Comparison of ENCODE assay signal across 17 cellular contexts in the genomic region with DNA sequence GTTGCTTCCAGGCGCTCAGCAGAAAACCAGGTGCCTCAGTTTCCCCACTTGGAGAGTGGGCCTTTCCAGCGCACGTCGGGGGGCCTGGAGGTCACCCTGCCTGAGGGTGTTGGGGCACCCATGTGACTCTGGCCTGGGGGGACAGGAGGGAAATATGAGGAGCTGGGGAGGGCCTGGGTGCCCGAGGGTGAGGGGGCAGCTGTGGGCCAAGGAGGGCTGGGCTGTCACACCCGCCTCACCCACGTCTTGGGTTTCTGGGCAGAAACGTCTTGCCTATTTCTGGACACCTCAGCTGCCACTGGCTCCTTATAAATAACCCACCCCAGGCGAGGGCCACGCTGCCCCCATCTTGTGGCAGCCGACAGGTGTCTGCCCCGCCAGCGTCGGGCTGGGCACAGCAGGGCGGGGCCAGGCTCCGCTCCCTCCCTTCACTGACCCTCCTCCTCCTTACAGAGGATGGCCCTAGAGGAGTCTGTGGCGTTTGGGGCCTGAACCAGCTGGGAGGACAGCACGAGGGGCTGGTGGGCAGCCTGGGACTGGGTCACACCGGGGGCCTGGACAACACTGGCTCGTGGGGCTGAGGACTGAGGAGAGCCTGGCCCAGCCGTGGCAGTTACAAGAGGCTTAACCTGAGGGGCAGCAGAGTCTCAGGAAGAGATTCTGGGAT. TPM values are rescaled to one million over a fixed set of nuclear protein-coding genes. Genes with fewer than 3 reads are reported as not detected.
A peak's percentile ranks its signal among the peaks of the same experiment; 100 is the strongest.
DNase-seq lines count a peak whose midpoint lies in the region; ATAC-seq and TF ChIP-seq lines count a peak whose summit lies in the region.
"Had no signal": no experiment of that assay in that cellular context is flagged by ENCODE, and none has a peak within 500 bp of the region (broad histone marks: within the 10 kb centered on the region; RNA-seq: fewer than 3 reads in every experiment).

No MANE protein-coding gene starts in this region.

- H3K36me3 ChIP-seq in mesenchymal stem cell (ENCODE audit: control insufficient read depth in 1 of 2, insufficient read depth in 2 of 2, low read depth in 1 of 2, low read length in 2 of 2) = no peaks in the 10 kb centered on the region
- H3K36me3 ChIP-seq in vagina = no peaks in the 10 kb centered on the region
- H3K36me3 ChIP-seq: upper lobe of right lung had no signal

- H3K4me1 Mint-ChIP-seq in WTC11 = no peaks in the 10 kb centered on the region

- no peak overlapping the region for H4K91ac ChIP-seq in mesenchymal stem cell (ENCODE audit: low read length)

- intact Hi-C loops in Right ventricle myocardium inferior (cut with DNase I) = no loop called here
- intact Hi-C loops in Right ventricle myocardium superior (cut with DNase I) = no loop called here
- intact Hi-C loops in vagina (cut with DNase I) = no loop called here

- no peak overlapping the region for H3K27ac Mint-ChIP-seq in WTC11
- H3K27ac Mint-ChIP-seq: activated naive CD4-positive, alpha-beta T cell treated with anti-CD3 and anti-CD28 coated beads, Interleukin-2, amount 50 U/mL, for 24 hours had no signal

- peak overlapping the region; percentile 75 for H3K9ac ChIP-seq in mesenchymal stem cell (ENCODE audit: low read length)

- TF ChIP-seq POLR2A in vagina (IDR thresholded peaks at IDR 0.05) = no peak

- H3K4ac ChIP-seq in mesenchymal stem cell (ENCODE audit: low read depth in 1 of 2, low read length in 2 of 2) = no peak overlapping the region

- no peaks in the 10 kb centered on the region; the same call in 1 of the 2 replicates for H3K27me3 Mint-ChIP-seq in WTC11 (ENCODE audit: low read depth)
- H3K27me3 Mint-ChIP-seq: activated naive CD4-positive, alpha-beta T cell treated with anti-CD3 and anti-CD28 coated beads, Interleukin-2, amount 50 U/mL, for 24 hours had no signal

- H3K27me3 ChIP-seq in mesenchymal stem cell (ENCODE audit: control insufficient read depth in 1 of 2, insufficient read depth in 1 of 2, low read length in 2 of 2) (peaks cover 5 to 47% of the 10 kb centered on the region in 2 experiments), vagina (no peaks in the 10 kb centered on the region)
- H3K27me3 ChIP-seq: upper lobe of right lung had no signal

- CTCF ChIA-PET in WTC11 (lab: Charles Lee) = interaction anchor here (0.6 to 2.6 kb wide), 15 partner anchors 14 to 268 kb away, joined by 3 to 27 read pairs (median 4); no protein-coding TSS in a partner anchor

- 78% methylated on average over 20 of the region's 21 CpGs for WGBS in mesenchymal stem cell

- no peaks in the 10 kb centered on the region for H3K9me3 ChIP-seq in mesenchymal stem cell (ENCODE audit: control insufficient read depth, low read length)
- no peaks in the 10 kb centered on the region for H3K9me3 ChIP-seq in vagina
- H3K9me3 ChIP-seq: upper lobe of right lung had no signal

- no peak overlapping the region for H3K14ac ChIP-seq in mesenchymal stem cell (ENCODE audit: low read length in 2 of 2)

- no peaks in the 10 kb centered on the region for H3K9me3 Mint-ChIP-seq in WTC11
- H3K9me3 Mint-ChIP-seq: activated naive CD4-positive, alpha-beta T cell treated with anti-CD3 and anti-CD28 coated beads, Interleukin-2, amount 50 U/mL, for 24 hours had no signal

- no peak overlapping the region for H2AFZ ChIP-seq in mesenchymal stem cell (ENCODE audit: low read depth, low read length)

- no peak overlapping the region for H2AK5ac ChIP-seq in mesenchymal stem cell (ENCODE audit: low read length, severe bottlenecking)

- no peak overlapping the region for H2BK12ac ChIP-seq in mesenchymal stem cell (ENCODE audit: low read length in 2 of 2)

- no peak overlapping the region for H3K23ac ChIP-seq in mesenchymal stem cell (ENCODE audit: low read length in 2 of 2)

- H3K4me1 ChIP-seq in mesenchymal stem cell (ENCODE audit: control insufficient read depth, insufficient read depth, low read depth, low read length) (peaks cover 6% of the 10 kb centered on the region), vagina (peaks cover 59% of the 10 kb centered on the region)
- H3K4me1 ChIP-seq: upper lobe of right lung had no signal

- H3K27ac ChIP-seq in mesenchymal stem cell (ENCODE audit: low read length, poor library complexity, severe bottlenecking) (no peak overlapping the region), vagina (peak overlapping the region; percentile 53)
- H3K27ac ChIP-seq: upper lobe of right lung had no signal

- no peak overlapping the region for H2BK15ac ChIP-seq in mesenchymal stem cell (ENCODE audit: low read depth, poor library complexity, severe bottlenecking)

- ATAC-seq in Right ventricle myocardium inferior (no peak), Right ventricle myocardium superior (ENCODE audit: poor library complexity) (no peak), WTC11 (peak; percentile 14; the same call in 1 of the 2 replicates)
- ATAC-seq: upper lobe of right lung had no signal

- H2BK120ac ChIP-seq in mesenchymal stem cell (ENCODE audit: low read depth, low read length) = no peak overlapping the region

- POLR2A ChIA-PET in WTC11 (lab: Charles Lee) = no interaction called here

- TF ChIP-seq CTCF in WTC11 (IDR thresholded peaks at IDR 0.05) (no peak), vagina (IDR thresholded peaks at IDR 0.05) (no peak)

- H3K36me3 Mint-ChIP-seq in WTC11 = no peaks in the 10 kb centered on the region
- H3K36me3 Mint-ChIP-seq: activated naive CD4-positive, alpha-beta T cell treated with anti-CD3 and anti-CD28 coated beads, Interleukin-2, amount 50 U/mL, for 24 hours had no signal

- H3K4me3 ChIP-seq in mesenchymal stem cell (ENCODE audit: insufficient read depth in 1 of 2, low read depth in 1 of 2, low read length in 2 of 2) (no peak overlapping the region), vagina (no peak overlapping the region)
- H3K4me3 ChIP-seq: lung, upper lobe of right lung had no signal

- no peak overlapping the region for H2BK5ac ChIP-seq in mesenchymal stem cell (ENCODE audit: low read depth, low read length, poor library complexity, severe bottlenecking)

- no peak overlapping the region for H3K18ac ChIP-seq in mesenchymal stem cell (ENCODE audit: low read depth in 1 of 2, low read length in 2 of 2)

- DNase-seq in Right ventricle myocardium inferior (ENCODE audit: missing footprints) (peak; percentile 52), Right ventricle myocardium superior (no peak), WTC11 (ENCODE audit: low spot score) (no peak), mesenchymal stem cell (no peak), vagina (ENCODE audit: extremely low spot score in 2 of 2) (no peak), NCI-H146 treated with DMSO at 0.1 percent for 48 hours (lab: John Stamatoyannopoulos, UW; ENCODE audit: unreplicated experiment) (no peak), NCI-H510A treated with DMSO at 0.1 percent for 48 hours (lab: John Stamatoyannopoulos, UW) (no peak)
- no peak for DNase-seq in effector CD4-positive, alpha-beta T cell
- DNase-seq: cerebellar nuclear complex; GOT3; NCI-H446 treated with DMSO at 0.1 percent for 48 hours; stimulated activated CD4-positive, alpha-beta T cell treated with anti-CD3 and anti-CD28 coated beads, Interleukin-15, amount 100 ng/mL, for 24 hours; upper lobe of right lung had no signal

- no peak overlapping the region for H3K4me3 Mint-ChIP-seq in WTC11
- H3K4me3 Mint-ChIP-seq: activated naive CD4-positive, alpha-beta T cell treated with anti-CD3 and anti-CD28 coated beads, Interleukin-2, amount 50 U/mL, for 24 hours had no signal

- H3K79me1 ChIP-seq in mesenchymal stem cell (replicated peaks; ENCODE audit: low read length, poor library complexity, severe bottlenecking) = no peaks in the 10 kb centered on the region

- no peak overlapping the region for H4K8ac ChIP-seq in mesenchymal stem cell (ENCODE audit: low read length)

- no peak overlapping the region for H3K4me2 ChIP-seq in mesenchymal stem cell (ENCODE audit: low read length, poor library complexity, severe bottlenecking)

TF ChIP-seq in WTC11, 78 proteins besides CTCF, POLR2A, EP300 and RAD21 (continues in another document):
- TF ChIP-seq FOXP1 (CRISPR knock-in tag; IDR thresholded peaks at IDR 0.05; ENCODE audit: borderline replicate concordance) (no peak), ZNF671 (CRISPR knock-in tag; IDR thresholded peaks at IDR 0.05) (no peak), NR1H2 (CRISPR knock-in tag; IDR thresholded peaks at IDR 0.05) (no peak), JUN (CRISPR knock-in tag; IDR thresholded peaks at IDR 0.05) (no peak), MYBL2 (CRISPR knock-in tag; IDR thresholded peaks at IDR 0.05) (no peak), SOX15 (CRISPR knock-in tag; IDR thresholded peaks at IDR 0.05) (no peak)
- TF ChIP-seq, protein P1, sequence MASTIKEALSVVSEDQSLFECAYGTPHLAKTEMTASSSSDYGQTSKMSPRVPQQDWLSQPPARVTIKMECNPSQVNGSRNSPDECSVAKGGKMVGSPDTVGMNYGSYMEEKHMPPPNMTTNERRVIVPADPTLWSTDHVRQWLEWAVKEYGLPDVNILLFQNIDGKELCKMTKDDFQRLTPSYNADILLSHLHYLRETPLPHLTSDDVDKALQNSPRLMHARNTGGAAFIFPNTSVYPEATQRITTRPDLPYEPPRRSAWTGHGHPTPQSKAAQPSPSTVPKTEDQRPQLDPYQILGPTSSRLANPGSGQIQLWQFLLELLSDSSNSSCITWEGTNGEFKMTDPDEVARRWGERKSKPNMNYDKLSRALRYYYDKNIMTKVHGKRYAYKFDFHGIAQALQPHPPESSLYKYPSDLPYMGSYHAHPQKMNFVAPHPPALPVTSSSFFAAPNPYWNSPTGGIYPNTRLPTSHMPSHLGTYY (CRISPR knock-in tag; IDR thresholded peaks at IDR 0.05) = no peak
- TF ChIP-seq, protein P2, sequence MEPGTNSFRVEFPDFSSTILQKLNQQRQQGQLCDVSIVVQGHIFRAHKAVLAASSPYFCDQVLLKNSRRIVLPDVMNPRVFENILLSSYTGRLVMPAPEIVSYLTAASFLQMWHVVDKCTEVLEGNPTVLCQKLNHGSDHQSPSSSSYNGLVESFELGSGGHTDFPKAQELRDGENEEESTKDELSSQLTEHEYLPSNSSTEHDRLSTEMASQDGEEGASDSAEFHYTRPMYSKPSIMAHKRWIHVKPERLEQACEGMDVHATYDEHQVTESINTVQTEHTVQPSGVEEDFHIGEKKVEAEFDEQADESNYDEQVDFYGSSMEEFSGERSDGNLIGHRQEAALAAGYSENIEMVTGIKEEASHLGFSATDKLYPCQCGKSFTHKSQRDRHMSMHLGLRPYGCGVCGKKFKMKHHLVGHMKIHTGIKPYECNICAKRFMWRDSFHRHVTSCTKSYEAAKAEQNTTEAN (CRISPR knock-in tag; IDR thresholded peaks at IDR 0.05) = no peak

RNA-seq across cellular contexts. Expression of a gene that starts 1.5 kb away (rescaled TPM):
- total RNA-seq in Right ventricle myocardium inferior = 36.3 TPM
- total RNA-seq in Right ventricle myocardium superior = 35.7 TPM
- total RNA-seq in WTC11 (2021) = not detected in 3 replicates
- polyA plus RNA-seq in mesenchymal stem cell (2013, experiment 1 of 2) = not detected
- not detected for polyA plus RNA-seq in mesenchymal stem cell (2013, experiment 2 of 2)
- total RNA-seq in vagina = 20.4 TPM
- total RNA-seq: RPMI7951 had no signal

RNA-seq across cellular contexts. Expression of a gene that starts 26.1 kb away (rescaled TPM):
- 107 TPM for total RNA-seq in Right ventricle myocardium inferior
- 99.3 TPM for total RNA-seq in Right ventricle myocardium superior
- total RNA-seq in WTC11 (2021) = 59.4 to 73.0 TPM (median 61.0 TPM) in 3 replicates
- polyA plus RNA-seq in mesenchymal stem cell (2013, experiment 1 of 2) = 100 TPM
- polyA plus RNA-seq in mesenchymal stem cell (2013, experiment 2 of 2) = 102 TPM
- total RNA-seq in vagina = 148 TPM

RNA-seq across cellular contexts. Expression of a gene that starts 29.3 kb away (rescaled TPM):
- total RNA-seq in Right ventricle myocardium inferior (5.0 TPM), Right ventricle myocardium superior (5.8 TPM), WTC11 (2021) (not detected in 3 replicates), vagina (not detected)
- polyA plus RNA-seq in mesenchymal stem cell (2013, experiment 1 of 2) = not detected
- not detected for polyA plus RNA-seq in mesenchymal stem cell (2013, experiment 2 of 2)
- total RNA-seq: lung, omental fat pad, RPMI7951, upper lobe of right lung had no signal

Comparison
In these comparisons a context has a peak if more than half of its experiments do, and no peak if none do; other contexts are left out.
1. RNA of a gene that starts 1.5 kb away (total RNA-seq): 36.3 TPM in Right ventricle myocardium inferior (single experiment), 35.7 TPM in Right ventricle myocardium superior (single experiment) and 20.4 TPM in vagina (single experiment); not detected in WTC11; every median in the first group is over 10 times any median in the second.